ENCODE assay signal across 9 cellular contexts in genomic region chr11:10351768-10352641, GRCh38. TPM values are rescaled to one million over a fixed set of nuclear protein-coding genes. Genes with fewer than 3 reads are reported as not detected.
DNase-seq lines count a peak whose midpoint lies in the region; ATAC-seq, FAIRE-seq and TF ChIP-seq lines count a peak whose summit lies in the region.
"Had no signal": no experiment of that assay in that cellular context is flagged by ENCODE, and none has a peak within 500 bp of the region (broad histone marks: within the 10 kb centered on the region; RNA-seq: fewer than 3 reads in every experiment).

No MANE protein-coding gene starts in this region.

- H2AFZ ChIP-seq in Karpas-422 (ENCODE audit: low read length) = no peak overlapping the region

- in situ Hi-C loops in Panc1 (cut with HindIII; ENCODE audit: low pct_unique_long_range_greater_than_20kb, low sequenced_read_pairs) = no loop called here

- H3K27ac ChIP-seq in Panc1 (ENCODE audit: low read length) = peak overlapping the region; percentile 57; the same call in 1 of the 2 replicates
- H3K27ac ChIP-seq in pancreas = peak overlapping the region; percentile 76 to 91 (median 82)
- no peak overlapping the region for H3K27ac ChIP-seq in Karpas-422 (ENCODE audit: low read length)

- CTCF ChIA-PET in Panc1 (lab: Charles Lee) = interaction anchor here (1.6 kb wide), 1 partner anchor 14 kb away, joined by 6 read pairs; no protein-coding TSS in a partner anchor

- H3K27me3 ChIP-seq in Panc1 (ENCODE audit: control insufficient read depth, insufficient read depth, low read length) (no peaks in the 10 kb centered on the region), pancreas (no peaks in the 10 kb centered on the region), Karpas-422 (ENCODE audit: low read length) (no peaks in the 10 kb centered on the region)

- no peak overlapping the region for H3K4me2 ChIP-seq in Karpas-422 (ENCODE audit: low read depth, low read length, poor library complexity, severe bottlenecking)

- H3K4me1 ChIP-seq in Panc1 (ENCODE audit: control insufficient read depth, insufficient read depth, low read length) (peaks cover 9% of the 10 kb centered on the region), pancreas (peaks cover 15 to 21% (median 18%) of the 10 kb centered on the region in 3 donors), Karpas-422 (ENCODE audit: low read length) (peaks cover 7% of the 10 kb centered on the region)

- H3K9me3 ChIP-seq in Panc1 (ENCODE audit: control insufficient read depth, insufficient read depth, low read depth, low read length) (no peaks in the 10 kb centered on the region), pancreas (no peaks in the 10 kb centered on the region), Karpas-422 (ENCODE audit: low read length) (no peaks in the 10 kb centered on the region)

- no peaks in the 10 kb centered on the region for H3K36me3 ChIP-seq in Panc1 (ENCODE audit: control insufficient read depth, insufficient read depth, low read length)
- H3K36me3 ChIP-seq in pancreas = no peaks in the 10 kb centered on the region
- H3K36me3 ChIP-seq in Karpas-422 (ENCODE audit: insufficient read depth, low read length) = no peaks in the 10 kb centered on the region

- no TSS peak for BruUV-seq in Panc1 (replicated peaks; lab: Mats Ljungman, UMichigan)

- no peaks in the 10 kb centered on the region for H3K9me2 ChIP-seq in Karpas-422 (replicated peaks; ENCODE audit: insufficient read depth, low read length)

- intact Hi-C loops in Panc1 (cut with micrococcal nuclease; ENCODE audit: unreplicated experiment) (no loop called here), pancreas (cut with DNase I) (no loop called here)

- TF ChIP-seq CTCF in Panc1 (IDR thresholded peaks at IDR 0.05) (no peak), foreskin fibroblast (IDR thresholded peaks at IDR 0.05; ENCODE audit: low read depth, low read length) (no peak), pancreas (IDR thresholded peaks at IDR 0.05) (no peak)

- POLR2A ChIA-PET in Panc1 (lab: Charles Lee) = no interaction called here

- H4K20me1 ChIP-seq in Karpas-422 (ENCODE audit: insufficient read depth, low read depth, low read length) = no peaks in the 10 kb centered on the region

- H3K4me3 ChIP-seq in Panc1 (ENCODE audit: low read depth in 2 of 2, low read length in 2 of 2) = 0 out of 4 replicates have a peak overlapping the region, but pooled peaks of 1 of the 2 experiments have one; percentile 2
- peak overlapping the region in 1 of 2 donors; percentile 2 for H3K4me3 ChIP-seq in foreskin fibroblast (ENCODE audit: low read depth in 1 of 2, low read length in 2 of 2)
- peak overlapping the region in 1 of 4 donors; percentile 13 for H3K4me3 ChIP-seq in pancreas
- no peak overlapping the region for H3K4me3 ChIP-seq in Karpas-422 (ENCODE audit: low read length)

- no peaks in the 10 kb centered on the region for H3K79me2 ChIP-seq in Karpas-422 (ENCODE audit: low read length)

- DNase-seq in ELR (ENCODE audit: low read depth) = peak; percentile 72
- peak; percentile 81 for DNase-seq in Panc1 (ENCODE audit: low read depth, low spot score)
- peak; percentile 86 to 89 for DNase-seq in foreskin fibroblast
- peak in 5 of 6 donors; percentile 53 to 76 (median 70) for DNase-seq in pancreas
- no peak for DNase-seq in NAMALWA (ENCODE audit: low spot score)
- DNase-seq in T-helper 1 cell = no peak
- no peak for DNase-seq in Karpas-422
- no peak for DNase-seq in stimulated activated CD8-positive, alpha-beta memory T cell treated with anti-CD3 and anti-CD28 coated beads, Interleukin-4, amount 100 ng/mL, for 48 hours
- DNase-seq: activated T-cell treated with anti-CD3 and anti-CD28 coated beads, Interleukin-2, amount 50 U/mL, for 72 hours had no signal

- FAIRE-seq in pancreas (lab: Jason Lieb, UNC) = no peak

- peak; percentile 85 for ATAC-seq in Panc1
- ATAC-seq in pancreas = peak; percentile 92 to 95 (median 94)

- H3K9ac ChIP-seq in Karpas-422 (ENCODE audit: low read length) = no peak overlapping the region

- 49 to 54% methylated on average over 20 of the region's 20 CpGs for WGBS in pancreas, 2 donors

RNA-seq across cellular contexts. Expression of gene ADM, which starts 47.1 kb away (rescaled TPM):
- total RNA-seq in Panc1 (2021; ENCODE audit: unreplicated experiment) = 263 TPM
- 316 TPM for polyA plus RNA-seq in Panc1 (2012; ENCODE audit: insufficient read length)
- total RNA-seq in pancreas = 1 to 10 TPM; 4.1 to 8.4 (median 7.0) TPM
- 10 to 100 TPM; 10.8 to 20.0 TPM for polyA plus RNA-seq in pancreas
- total RNA-seq in Karpas-422 (2014; rRNA removed; shearing (Covaris generic); ENCODE audit: low replicate concordance) = 0.43 TPM in 1 of 2 replicates, not detected in the other

RNA-seq across cellular contexts. Expression of gene SBF2, which starts 58.0 kb away (rescaled TPM):
- total RNA-seq in Panc1 (2021; ENCODE audit: unreplicated experiment) (65.0 TPM), pancreas (10 to 100 TPM in 3 of 6 donors, 1 to 10 TPM in 3; 7.8 to 21.8 (median 10.3) TPM)
- 30.9 TPM for polyA plus RNA-seq in Panc1 (2012; ENCODE audit: insufficient read length)
- 10 to 100 TPM in 1 of 2 donors, 1 to 10 TPM in 1; 4.6 to 11.2 TPM for polyA plus RNA-seq in pancreas
- 7.6 and 13.8 TPM in 2 replicates for total RNA-seq in Karpas-422 (2014; rRNA removed; shearing (Covaris generic); ENCODE audit: low replicate concordance)

Comparison
In these comparisons a context has a peak if more than half of its experiments do, and no peak if none do; other contexts are left out.
1. DNase-seq: peak in ELR (single experiment), Panc1 (single experiment), foreskin fibroblast (2 of 2) and pancreas (5 of 6); none in NAMALWA (single experiment), T-helper 1 cell (0 of 5), Karpas-422 (single experiment) and stimulated activated CD8-positive, alpha-beta memory T cell treated with anti-CD3 and anti-CD28 coated beads, Interleukin-4, amount 100 ng/mL, for 48 hours (single experiment).
2. RNA of gene ADM, which starts 47.1 kb away (total RNA-seq): 263 TPM in Panc1 (single experiment); 4.1 to 8.4 TPM in pancreas and 0.43 TPM in Karpas-422; every median in the first group is over 10 times any median in the second.